Comparison of ENCODE assay signal across 1 cellular context in genomic region chr20:46650575-46651090, GRCh38.
A peak's percentile ranks its signal among the peaks of the same experiment; 100 is the strongest.
TF ChIP-seq lines count a peak whose summit lies in the region.

No MANE protein-coding gene starts in this region.

TF ChIP-seq in HepG2, 621 proteins besides CTCF, POLR2A, EP300 and RAD21 (continued from another document and continues in another):
- no peak for TF ChIP-seq ZNF687 (CRISPR knock-in tag; IDR thresholded peaks at IDR 0.05)
- no peak for TF ChIP-seq NFATC3 (CRISPR knock-in tag; IDR thresholded peaks at IDR 0.05)
- no peak for TF ChIP-seq ZNF619 (CRISPR knock-in tag; IDR thresholded peaks at IDR 0.05)
- no peak for TF ChIP-seq ONECUT2 (CRISPR knock-in tag; IDR thresholded peaks at IDR 0.05)
- no peak for TF ChIP-seq ZNF205 (CRISPR knock-in tag; IDR thresholded peaks at IDR 0.05)
- TF ChIP-seq ZNF790 (CRISPR knock-in tag; IDR thresholded peaks at IDR 0.05; ENCODE audit: borderline replicate concordance), result no peak; the same call in 1 of the 2 replicates
- TF ChIP-seq KLF9 (CRISPR knock-in tag; IDR thresholded peaks at IDR 0.05; ENCODE audit: low read depth), result no peak
- TF ChIP-seq HDAC1 (CRISPR knock-in tag; IDR thresholded peaks at IDR 0.05), result no peak
- no peak; the same call in 1 of the 2 replicates for TF ChIP-seq CEBPB (IDR thresholded peaks at IDR 0.05; ENCODE audit: borderline replicate concordance, low read depth, low read length)
- TF ChIP-seq FOSL1 (CRISPR knock-in tag; IDR thresholded peaks at IDR 0.05; ENCODE audit: borderline replicate concordance), result no peak
- no peak for TF ChIP-seq ZNF17 (CRISPR knock-in tag; IDR thresholded peaks at IDR 0.05)
- no peak for TF ChIP-seq KLF13 (CRISPR knock-in tag; IDR thresholded peaks at IDR 0.05)
- no peak for TF ChIP-seq ZBTB49 (CRISPR knock-in tag; IDR thresholded peaks at IDR 0.05; ENCODE audit: borderline replicate concordance)
- TF ChIP-seq FOXP4 (CRISPR knock-in tag; IDR thresholded peaks at IDR 0.05), result no peak
- TF ChIP-seq KDM2A (CRISPR knock-in tag; IDR thresholded peaks at IDR 0.05; ENCODE audit: borderline replicate concordance, low read depth), result no peak
- no peak for TF ChIP-seq BHLHE40 (IDR thresholded peaks at IDR 0.05; ENCODE audit: low read length)
- TF ChIP-seq, protein P1, sequence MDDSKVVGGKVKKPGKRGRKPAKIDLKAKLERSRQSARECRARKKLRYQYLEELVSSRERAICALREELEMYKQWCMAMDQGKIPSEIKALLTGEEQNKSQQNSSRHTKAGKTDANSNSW (CRISPR knock-in tag; IDR thresholded peaks at IDR 0.05; ENCODE audit: borderline replicate concordance), result no peak
- no peak for TF ChIP-seq BATF2 (CRISPR knock-in tag; IDR thresholded peaks at IDR 0.05)
- no peak for TF ChIP-seq SATB2 (CRISPR knock-in tag; IDR thresholded peaks at IDR 0.05)
- no peak for TF ChIP-seq NFRKB (IDR thresholded peaks at IDR 0.05)
- TF ChIP-seq GLI4 (CRISPR knock-in tag; IDR thresholded peaks at IDR 0.05; ENCODE audit: borderline replicate concordance), result no peak
- TF ChIP-seq MEIS2 (CRISPR knock-in tag; IDR thresholded peaks at IDR 0.05), result 0 out of 2 replicates have a peak, but pooled peaks have one; percentile 3
- TF ChIP-seq MAZ (IDR thresholded peaks at IDR 0.05; ENCODE audit: borderline replicate concordance, low read depth, low read length), result no peak
- TF ChIP-seq MAZ (CRISPR knock-in tag; IDR thresholded peaks at IDR 0.05; ENCODE audit: low read depth), result no peak
- TF ChIP-seq ZMYM3 (CRISPR knock-in tag; IDR thresholded peaks at IDR 0.05), result peak; percentile 95
- TF ChIP-seq SOX5 (CRISPR knock-in tag; IDR thresholded peaks at IDR 0.05; ENCODE audit: borderline replicate concordance), result no peak
- TF ChIP-seq MEIS1 (CRISPR knock-in tag; IDR thresholded peaks at IDR 0.05; ENCODE audit: borderline replicate concordance), result no peak
- TF ChIP-seq MXD1 (CRISPR knock-in tag; IDR thresholded peaks at IDR 0.05), result no peak
- no peak for TF ChIP-seq NRL (CRISPR knock-in tag; IDR thresholded peaks at IDR 0.05; ENCODE audit: borderline replicate concordance)
- no peak for TF ChIP-seq ZNF446 (CRISPR knock-in tag; IDR thresholded peaks at IDR 0.05)
- no peak for TF ChIP-seq GMEB1 (CRISPR knock-in tag; IDR thresholded peaks at IDR 0.05; ENCODE audit: borderline replicate concordance)
- TF ChIP-seq RFX5 (IDR thresholded peaks at IDR 0.05; ENCODE audit: low read depth, low read length), result no peak
- no peak for TF ChIP-seq MYPOP (CRISPR knock-in tag; IDR thresholded peaks at IDR 0.05)
- no peak for TF ChIP-seq PRDM10 (CRISPR knock-in tag; IDR thresholded peaks at IDR 0.05; ENCODE audit: low read depth)
- TF ChIP-seq, protein P2, sequence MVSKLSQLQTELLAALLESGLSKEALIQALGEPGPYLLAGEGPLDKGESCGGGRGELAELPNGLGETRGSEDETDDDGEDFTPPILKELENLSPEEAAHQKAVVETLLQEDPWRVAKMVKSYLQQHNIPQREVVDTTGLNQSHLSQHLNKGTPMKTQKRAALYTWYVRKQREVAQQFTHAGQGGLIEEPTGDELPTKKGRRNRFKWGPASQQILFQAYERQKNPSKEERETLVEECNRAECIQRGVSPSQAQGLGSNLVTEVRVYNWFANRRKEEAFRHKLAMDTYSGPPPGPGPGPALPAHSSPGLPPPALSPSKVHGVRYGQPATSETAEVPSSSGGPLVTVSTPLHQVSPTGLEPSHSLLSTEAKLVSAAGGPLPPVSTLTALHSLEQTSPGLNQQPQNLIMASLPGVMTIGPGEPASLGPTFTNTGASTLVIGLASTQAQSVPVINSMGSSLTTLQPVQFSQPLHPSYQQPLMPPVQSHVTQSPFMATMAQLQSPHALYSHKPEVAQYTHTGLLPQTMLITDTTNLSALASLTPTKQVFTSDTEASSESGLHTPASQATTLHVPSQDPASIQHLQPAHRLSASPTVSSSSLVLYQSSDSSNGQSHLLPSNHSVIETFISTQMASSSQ (IDR thresholded peaks at IDR 0.05; ENCODE audit: low read depth), result no peak
- TF ChIP-seq, protein P2 (CRISPR knock-in tag; IDR thresholded peaks at IDR 0.05; ENCODE audit: borderline replicate concordance), result no peak
- TF ChIP-seq LCORL (IDR thresholded peaks at IDR 0.05), result no peak
- no peak for TF ChIP-seq LCORL (CRISPR knock-in tag; IDR thresholded peaks at IDR 0.05)
- no peak for TF ChIP-seq SMYD3 (CRISPR knock-in tag; IDR thresholded peaks at IDR 0.05)
- no peak for TF ChIP-seq ELF3 (CRISPR knock-in tag; IDR thresholded peaks at IDR 0.05)
- no peak; the same call in 1 of the 2 replicates for TF ChIP-seq ZNF33B (CRISPR knock-in tag; IDR thresholded peaks at IDR 0.05)
- no peak for TF ChIP-seq HOXA5 (CRISPR knock-in tag; IDR thresholded peaks at IDR 0.05)
- TF ChIP-seq ZFP36L1 (CRISPR knock-in tag; IDR thresholded peaks at IDR 0.05), result peak; percentile 72; the same call in 1 of the 2 replicates
- no peak for TF ChIP-seq PHB2 (IDR thresholded peaks at IDR 0.05; ENCODE audit: partially characterized antibody)
- no peak for TF ChIP-seq KLF15 (CRISPR knock-in tag; IDR thresholded peaks at IDR 0.05; ENCODE audit: borderline replicate concordance)
